ENCODE assay signal across 10 cellular contexts in the genomic region with DNA sequence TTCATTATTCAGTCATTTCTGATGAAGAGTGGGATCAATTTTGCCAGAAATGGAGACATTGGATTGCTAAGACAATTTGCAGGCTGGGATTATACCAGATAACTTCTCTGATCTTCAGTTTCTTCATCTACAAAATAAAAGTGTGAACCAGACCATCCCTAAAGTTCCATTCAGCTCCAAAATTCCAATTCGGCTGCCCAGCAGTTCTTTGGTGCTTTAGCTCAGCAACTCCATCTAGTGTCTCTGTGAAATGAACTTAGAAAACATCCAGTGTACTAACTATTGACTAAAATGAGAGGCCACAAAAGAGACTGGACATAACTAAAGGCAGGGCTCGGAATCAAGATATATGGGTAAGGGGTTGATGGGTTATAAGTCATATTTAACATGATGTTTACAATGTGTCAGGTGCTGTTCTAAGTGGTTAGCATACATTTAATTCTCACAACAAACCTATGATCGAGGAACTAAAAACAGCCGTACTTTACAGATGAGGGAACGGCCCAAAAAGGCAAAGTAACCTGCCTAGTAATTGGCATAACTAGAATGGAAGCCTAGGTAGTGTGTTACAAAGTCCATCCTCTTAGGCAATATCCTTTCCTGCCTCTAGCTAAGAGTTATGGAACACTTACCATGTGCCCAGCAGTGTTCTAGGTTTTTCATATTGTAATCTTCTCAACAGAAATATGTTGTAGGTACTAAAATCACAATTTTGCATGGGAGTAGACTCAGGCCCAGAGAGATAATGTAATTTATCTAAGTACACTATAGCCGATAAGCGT. TPM values are rescaled to one million over a fixed set of nuclear protein-coding genes. Genes with fewer than 3 reads are reported as not detected.
DNase-seq lines count a peak whose midpoint lies in the region; ATAC-seq and TF ChIP-seq lines count a peak whose summit lies in the region.
"Had no signal": no experiment of that assay in that cellular context is flagged by ENCODE, and none has a peak within 500 bp of the region (broad histone marks: within the 10 kb centered on the region; RNA-seq: fewer than 3 reads in every experiment).

No MANE protein-coding gene starts in this region.

- no peak overlapping the region for H3K27ac ChIP-seq in WERI-Rb-1

- no peaks in the 10 kb centered on the region for H3K4me1 Mint-ChIP-seq in T-helper 2 cell treated with Interferon-gamma antibody and Interleukin-4, amounts not matched to agents 5 μg/mL and 100 μg/mL, for 36 hours (ENCODE audit: low read depth)

- no peak overlapping the region for H3K4me3 Mint-ChIP-seq in T-helper 2 cell treated with Interferon-gamma antibody and Interleukin-4, amounts not matched to agents 5 μg/mL and 100 μg/mL, for 36 hours

- H3K27me3 Mint-ChIP-seq in T-helper 2 cell treated with Interferon-gamma antibody and Interleukin-4, amounts not matched to agents 5 μg/mL and 100 μg/mL, for 36 hours (ENCODE audit: low read depth): peaks cover 18% of the 10 kb centered on the region

- DNase-seq in GM13977 (ENCODE audit: low spot score): peak; percentile 29
- DNase-seq in WERI-Rb-1: no peak
- peak; percentile 86 for DNase-seq in globus pallidus (ENCODE audit: low spot score)
- DNase-seq in sciatic nerve (ENCODE audit: low spot score): no peak
- DNase-seq in NCI-H2227 (lab: John Stamatoyannopoulos, UW; ENCODE audit: unreplicated experiment): no peak
- no peak for DNase-seq in T-helper 2 cell treated with Interferon-gamma antibody and Interleukin-4, amounts not matched to agents 5 μg/mL and 100 μg/mL, for 36 hours (ENCODE audit: low spot score)
- DNase-seq in NOMO-1 treated with dmso at 0.1 percent for 144 hours (lab: John Stamatoyannopoulos, UW; ENCODE audit: unreplicated experiment): no peak
- DNase-seq: activated CD4-positive, CD25-positive, alpha-beta regulatory T cell had no signal

- intact Hi-C loops in sciatic nerve (cut with DNase I): no loop called here

- H3K36me3 Mint-ChIP-seq in T-helper 2 cell treated with Interferon-gamma antibody and Interleukin-4, amounts not matched to agents 5 μg/mL and 100 μg/mL, for 36 hours (ENCODE audit: low read depth): no peaks in the 10 kb centered on the region

- no peaks in the 10 kb centered on the region for H3K27me3 ChIP-seq in WERI-Rb-1 (ENCODE audit: insufficient read depth, low read depth, severe bottlenecking)

- in situ Hi-C loops in GM13977 (cut with MboI; ENCODE audit: low pct_unique_long_range_greater_than_20kb, low sequenced_read_pairs, unreplicated experiment): no loop called here

- H3K9me3 ChIP-seq in WERI-Rb-1 (ENCODE audit: severe bottlenecking): no peaks in the 10 kb centered on the region

- ATAC-seq in sciatic nerve (peak; percentile 86), GM18511 (IDR thresholded peaks at IDR 0.05; ENCODE audit: unreplicated experiment) (no peak)
- ATAC-seq: esophagus mucosa had no signal

- no peaks in the 10 kb centered on the region for H3K36me3 ChIP-seq in WERI-Rb-1

- H3K27ac Mint-ChIP-seq in T-helper 2 cell treated with Interferon-gamma antibody and Interleukin-4, amounts not matched to agents 5 μg/mL and 100 μg/mL, for 36 hours: no peak overlapping the region

- TF ChIP-seq CTCF in GM13977 (IDR thresholded peaks at IDR 0.05; ENCODE audit: extremely low read depth, insufficient read depth, missing control alignments): peak; percentile 44
- TF ChIP-seq CTCF in WERI-Rb-1 (IDR thresholded peaks at IDR 0.05; ENCODE audit: low read depth, low read length): peak; percentile 22; the same call in 1 of the 2 replicates

- H3K4me3 ChIP-seq in WERI-Rb-1 (ENCODE audit: low read depth, low read length): no peak overlapping the region

- H3K9me3 Mint-ChIP-seq in T-helper 2 cell treated with Interferon-gamma antibody and Interleukin-4, amounts not matched to agents 5 μg/mL and 100 μg/mL, for 36 hours: no peaks in the 10 kb centered on the region

RNA-seq across cellular contexts. Expression of gene THAP10, which starts 17.0 kb away (rescaled TPM):
- total RNA-seq in sciatic nerve: 3.4 TPM

RNA-seq across cellular contexts. Expression of gene LRRC49, which starts 17.4 kb away (rescaled TPM):
- total RNA-seq in sciatic nerve: 11.5 TPM

RNA-seq across cellular contexts. Expression of gene LARP6, which starts 21.2 kb away (rescaled TPM):
- 40.7 TPM for total RNA-seq in sciatic nerve

Comparison
In these comparisons a context has a peak if more than half of its experiments do, and no peak if none do; other contexts are left out.
1. DNase-seq: peak in GM13977 (single experiment) and globus pallidus (single experiment); none in WERI-Rb-1 (single experiment), sciatic nerve (single experiment), NCI-H2227 (single experiment), T-helper 2 cell treated with Interferon-gamma antibody and Interleukin-4, amounts not matched to agents 5 μg/mL and 100 μg/mL, for 36 hours (single experiment) and NOMO-1 treated with dmso at 0.1 percent for 144 hours (single experiment).